Comparison of ENCODE assay signal across 21 cellular contexts in genomic region chr19:13998426-13998825, GRCh38. TPM values are rescaled to one million over a fixed set of nuclear protein-coding genes. Genes with fewer than 3 reads are reported as not detected.
A peak's percentile ranks its signal among the peaks of the same experiment; 100 is the strongest.
DNase-seq lines count a peak whose midpoint lies in the region; ATAC-seq, FAIRE-seq and TF ChIP-seq lines count a peak whose summit lies in the region.
"Had no signal": no experiment of that assay in that cellular context is flagged by ENCODE, and none has a peak within 500 bp of the region (broad histone marks: within the 10 kb centered on the region; RNA-seq: fewer than 3 reads in every experiment).

No MANE protein-coding gene starts in this region.

- no peak overlapping the region for H2BK120ac ChIP-seq in mesenchymal stem cell (ENCODE audit: low read depth, low read length)

- no peak for TF ChIP-seq CTCF in CD8-positive, alpha-beta T cell (IDR thresholded peaks at IDR 0.05)
- no peak for TF ChIP-seq CTCF in K562 (IDR thresholded peaks at IDR 0.05 in 2 of 3, conservative IDR thresholded peaks at IDR 0.05 in 1 of 3; ENCODE audit: insufficient read depth in 2 of 3, low read depth in 1 of 3, low read length in 3 of 3)

- H3K14ac ChIP-seq in mesenchymal stem cell (ENCODE audit: low read length in 2 of 2), result no peak overlapping the region

- H4K91ac ChIP-seq in mesenchymal stem cell (ENCODE audit: low read length), result no peak overlapping the region

- no TSS peak for BruUV-seq in K562 (replicated peaks; lab: Mats Ljungman, UMichigan)

- H2BK12ac ChIP-seq in mesenchymal stem cell (ENCODE audit: low read length in 2 of 2), result no peak overlapping the region

- no peaks in the 10 kb centered on the region for H3K27me3 Mint-ChIP-seq in CD8-positive, alpha-beta T cell (ENCODE audit: low read depth)
- H3K27me3 Mint-ChIP-seq in naive thymus-derived CD8-positive, alpha-beta T cell, result no peaks in the 10 kb centered on the region

- FAIRE-seq in K562 (lab: Jason Lieb, UNC), result no peak
- FAIRE-seq: A549 had no signal

- no peak overlapping the region for H3K23ac ChIP-seq in mesenchymal stem cell (ENCODE audit: low read length in 2 of 2)

- TF ChIP-seq EP300 in K562 (IDR thresholded peaks at IDR 0.05; ENCODE audit: low read length), result no peak

- peaks cover 46% of the 10 kb centered on the region for H3K79me2 ChIP-seq in K562 (ENCODE audit: control insufficient read depth, insufficient read depth, low read length)

- TF ChIP-seq POLR2A in K562 (conservative IDR thresholded peaks at IDR 0.05), result no peak

- no peak for TF ChIP-seq RAD21 in K562 (CRISPR knock-in tag; conservative IDR thresholded peaks at IDR 0.05 in 1 of 2, IDR thresholded peaks at IDR 0.05 in 1 of 2)

- peak; percentile 1 for DNase-seq in AG08395 (ENCODE audit: low spot score)
- DNase-seq in CD8-positive, alpha-beta T cell, result no peak
- DNase-seq in K562 (ENCODE audit: extremely low read depth in 1 of 4, low spot score in 3 of 4), result no peak
- DNase-seq in naive thymus-derived CD8-positive, alpha-beta T cell, result peak in 1 of 10 donors; percentile 13
- DNase-seq in mesenchymal stem cell, result no peak
- no peak for DNase-seq in dedifferentiated amniotic fluid mesenchymal stem cell (ENCODE audit: extremely low spot score)
- no peak for DNase-seq in NCI-H1417 treated with DMSO at 0.1 percent for 48 hours (lab: John Stamatoyannopoulos, UW)
- DNase-seq: Caco-2, GDM1, H7, HFFc6, NCI-H1105, NCI-H1694, NCI-H2081 treated with DMSO at 0.1 percent for 48 hours, Right ventricle myocardium superior had no signal

- H3K4me3 Mint-ChIP-seq in CD8-positive, alpha-beta T cell, result no peak overlapping the region
- H3K4me3 Mint-ChIP-seq in naive thymus-derived CD8-positive, alpha-beta T cell, result no peak overlapping the region
- H3K4me3 Mint-ChIP-seq: HFFc6 had no signal

- no peak overlapping the region for H3K9ac ChIP-seq in K562 (ENCODE audit: insufficient read depth in 1 of 2, low read depth in 2 of 2, low read length in 2 of 2)
- no peak overlapping the region for H3K9ac ChIP-seq in mesenchymal stem cell (ENCODE audit: low read length)
- H3K9ac ChIP-seq: BLaER1 had no signal

- no peaks in the 10 kb centered on the region for H3K9me3 Mint-ChIP-seq in CD8-positive, alpha-beta T cell
- no peaks in the 10 kb centered on the region for H3K9me3 Mint-ChIP-seq in naive thymus-derived CD8-positive, alpha-beta T cell

- no peaks in the 10 kb centered on the region for H3K27me3 ChIP-seq in CD8-positive, alpha-beta T cell (ENCODE audit: insufficient read depth, low read length)
- H3K27me3 ChIP-seq in K562 (ENCODE audit: control insufficient read depth in 2 of 2, insufficient read depth in 2 of 2, low read length in 2 of 2) (no peaks in the 10 kb centered on the region), mesenchymal stem cell (ENCODE audit: control insufficient read depth in 1 of 2, insufficient read depth in 1 of 2, low read length in 2 of 2) (no peaks in the 10 kb centered on the region)
- H3K27me3 ChIP-seq: BLaER1 had no signal

- peaks cover 5% of the 10 kb centered on the region for H3K36me3 ChIP-seq in CD8-positive, alpha-beta T cell (ENCODE audit: insufficient read depth, low read length)
- H3K36me3 ChIP-seq in K562 (ENCODE audit: control insufficient read depth, insufficient read depth, low read length) (peaks cover 43% of the 10 kb centered on the region; the same call in 2 of the 3 replicates), mesenchymal stem cell (ENCODE audit: control insufficient read depth in 1 of 2, insufficient read depth in 2 of 2, low read depth in 1 of 2, low read length in 2 of 2) (peaks cover 13 to 45% of the 10 kb centered on the region in 2 experiments)

- H3K4ac ChIP-seq in mesenchymal stem cell (ENCODE audit: low read depth in 1 of 2, low read length in 2 of 2), result no peak overlapping the region

- no peak overlapping the region for H3K18ac ChIP-seq in mesenchymal stem cell (ENCODE audit: low read depth in 1 of 2, low read length in 2 of 2)

- intact Hi-C loops in CD8-positive, alpha-beta T cell (cut with DNase I, micrococcal nuclease), result no loop called here
- intact Hi-C loops in K562 (cut with micrococcal nuclease), result no loop called here

- no peak for ATAC-seq in CD8-positive, alpha-beta T cell
- no peak; the same call in 1 of the 3 replicates for ATAC-seq in K562
- no peak for ATAC-seq in naive thymus-derived CD8-positive, alpha-beta T cell
- ATAC-seq in HG03565 (IDR thresholded peaks at IDR 0.05; ENCODE audit: unreplicated experiment), result no peak
- ATAC-seq: A549 had no signal

- peak overlapping the region; percentile 64 for H3K27ac Mint-ChIP-seq in CD8-positive, alpha-beta T cell
- H3K27ac Mint-ChIP-seq in naive thymus-derived CD8-positive, alpha-beta T cell, result peak overlapping the region; percentile 28 to 99 (median 84)
- H3K27ac Mint-ChIP-seq: HFFc6 had no signal

- no peak overlapping the region for H3K27ac ChIP-seq in CD8-positive, alpha-beta T cell (ENCODE audit: low read depth, low read length)
- H3K27ac ChIP-seq in K562 (ENCODE audit: extremely low read depth, low read depth, low read length), result no peak overlapping the region
- no peak overlapping the region for H3K27ac ChIP-seq in mesenchymal stem cell (ENCODE audit: low read length, poor library complexity, severe bottlenecking)
- H3K27ac ChIP-seq: A549, SK-N-MC had no signal

- CTCF ChIA-PET in CD8-positive, alpha-beta T cell (lab: Charles Lee), result interaction anchor here (1.3 to 1.5 kb wide), 2 partner anchors 11 to 123 kb away, joined by 3 to 6 read pairs; no protein-coding TSS in a partner anchor
- CTCF ChIA-PET in K562 (lab: Yijun Ruan, JAX; ENCODE audit: low intra/inter-chr PET ratio), result no interaction called here

- H3K9me1 ChIP-seq in K562 (ENCODE audit: control insufficient read depth, insufficient read depth, low read length), result no peaks in the 10 kb centered on the region

- H2AK5ac ChIP-seq in mesenchymal stem cell (ENCODE audit: low read length, severe bottlenecking), result no peak overlapping the region

- H3K9me3 ChIP-seq in CD8-positive, alpha-beta T cell (ENCODE audit: low read length), result no peaks in the 10 kb centered on the region
- H3K9me3 ChIP-seq in K562 (replicated peaks; ENCODE audit: control insufficient read depth, insufficient read depth, low read depth, low read length), result no peaks in the 10 kb centered on the region
- H3K9me3 ChIP-seq in mesenchymal stem cell (ENCODE audit: control insufficient read depth, low read length), result peaks cover 10% of the 10 kb centered on the region
- H3K9me3 ChIP-seq: Caco-2 had no signal

- peaks cover 50% of the 10 kb centered on the region for H3K79me1 ChIP-seq in mesenchymal stem cell (replicated peaks; ENCODE audit: low read length, poor library complexity, severe bottlenecking)

- H4K20me1 ChIP-seq in K562 (replicated peaks; ENCODE audit: control insufficient read depth, insufficient read depth, low read length), result no peaks in the 10 kb centered on the region
- H4K20me1 ChIP-seq: BLaER1 had no signal

- POLR2A ChIA-PET in CD8-positive, alpha-beta T cell (lab: Charles Lee), result interaction anchor here (1.1 to 1.8 kb wide), 5 partner anchors 11 to 46 kb away, joined by 3 to 6 read pairs (median 5); partner anchors contain the start of genes DCAF15 and IL27RA
- POLR2A ChIA-PET in K562 (lab: Yijun Ruan, JAX), result interaction anchor here (0.6 to 2.3 kb wide), 5 partner anchors 8 to 40 kb away, joined by 3 to 15 read pairs (median 3); partner anchors contain the start of gene RFX1
- POLR2A ChIA-PET in naive thymus-derived CD8-positive, alpha-beta T cell (lab: Charles Lee), result interaction anchor here (0.7 to 18.9 kb wide), 6 partner anchors 15 to 98 kb away, joined by 3 to 481 read pairs (median 6); partner anchors contain the start of gene IL27RA

- no peak overlapping the region for H3K4me3 ChIP-seq in CD8-positive, alpha-beta T cell (ENCODE audit: low read depth, low read length)
- H3K4me3 ChIP-seq in K562 (no peak overlapping the region), mesenchymal stem cell (ENCODE audit: insufficient read depth in 1 of 2, low read depth in 1 of 2, low read length in 2 of 2) (no peak overlapping the region)
- H3K4me3 ChIP-seq: A549, BLaER1, SK-N-MC had no signal

- in situ Hi-C loops in K562 (cut with MboI), result no loop called here

- H2AFZ ChIP-seq in K562 (ENCODE audit: low read depth, low read length) (no peak overlapping the region), mesenchymal stem cell (ENCODE audit: low read depth, low read length) (no peak overlapping the region)

- peaks cover 50% of the 10 kb centered on the region for H3K4me1 ChIP-seq in CD8-positive, alpha-beta T cell (ENCODE audit: insufficient read depth, low read length)
- H3K4me1 ChIP-seq in K562 (replicated peaks in 1 of 2; ENCODE audit: control insufficient read depth in 2 of 2, insufficient read depth in 2 of 2, low read length in 2 of 2) (peaks cover 10 to 23% of the 10 kb centered on the region in 2 experiments; a peak in 4 of 5 replicates), mesenchymal stem cell (ENCODE audit: control insufficient read depth, insufficient read depth, low read depth, low read length) (peaks cover 6% of the 10 kb centered on the region)
- H3K4me1 ChIP-seq: Caco-2 had no signal

- H3K4me2 ChIP-seq in K562 (ENCODE audit: insufficient read depth, low read length) (no peak overlapping the region), mesenchymal stem cell (ENCODE audit: low read length, poor library complexity, severe bottlenecking) (no peak overlapping the region)
- H3K4me2 ChIP-seq: A549, BLaER1 had no signal

- no peak overlapping the region for H2BK15ac ChIP-seq in mesenchymal stem cell (ENCODE audit: low read depth, poor library complexity, severe bottlenecking)

- H2BK5ac ChIP-seq in mesenchymal stem cell (ENCODE audit: low read depth, low read length, poor library complexity, severe bottlenecking), result no peak overlapping the region

- peaks cover 10% of the 10 kb centered on the region for H3K36me3 Mint-ChIP-seq in CD8-positive, alpha-beta T cell
- H3K36me3 Mint-ChIP-seq in naive thymus-derived CD8-positive, alpha-beta T cell, result peaks cover 2 to 7% (median 4%) of the 10 kb centered on the region in 3 donors

- H4K8ac ChIP-seq in mesenchymal stem cell (ENCODE audit: low read length), result no peak overlapping the region

- peaks cover 39% of the 10 kb centered on the region for H3K4me1 Mint-ChIP-seq in CD8-positive, alpha-beta T cell (ENCODE audit: low read depth)
- H3K4me1 Mint-ChIP-seq in naive thymus-derived CD8-positive, alpha-beta T cell, result peaks cover 21 to 60% (median 48%) of the 10 kb centered on the region in 4 donors

- 91% methylated on average over 1 of the region's 1 CpG for WGBS in K562 (ENCODE audit: insufficient coverage, low coverage, missing lambda C conversion rate)
- WGBS in mesenchymal stem cell, result 96% methylated on average over 1 of the region's 1 CpG

RNA-seq across cellular contexts. Expression of gene RFX1, which starts 7.7 kb away (rescaled TPM):
- 10 to 100 TPM; 11.2 to 13.0 TPM for total RNA-seq in CD8-positive, alpha-beta T cell
- 5.5 and 14.4 TPM in 2 replicates for total RNA-seq in K562 (2011; cell fraction: chromatin; rRNA removed; ENCODE audit: low replicate concordance)
- 12.2 and 13.2 TPM in 2 replicates for total RNA-seq in K562 (2011; cell fraction: nucleolus; rRNA removed)
- 7.8 and 8.1 TPM in 2 replicates for total RNA-seq in K562 (2011; cell fraction: nucleoplasm; rRNA removed)
- total RNA-seq in K562 (2014; rRNA removed) (3.1 and 4.0 TPM in 2 replicates), K562 (2014; rRNA removed; fragmentation: Illumina TruSeq; extraction: Trizol) (0.22 and 0.40 TPM in 2 replicates), K562 (2015; rRNA removed; fragmentation: Illumina TruSeq; extraction: Trizol) (1.2 and 1.4 TPM in 2 replicates), K562 (2021) (17.9 and 19.3 TPM in 2 replicates)
- polyA plus RNA-seq in K562 (2011; rRNA removed) (0.95 and 1.4 TPM in 2 replicates), K562 (2014; fragmentation: Illumina TruSeq; extraction: Trizol) (1.7 and 4.7 TPM in 2 replicates), K562 (2014; fragmentation: Nextera tagmentation; extraction: Ambion mirVana) (under 1 TPM; 0.14 to 0.25 TPM), K562 (2014; rRNA removed) (3.8 and 4.8 TPM in 2 replicates)
- 0.60 and 1.4 TPM in 2 replicates for polyA plus RNA-seq in K562 (2011; cell fraction: cytosol; rRNA removed)
- 5.3 and 11.1 TPM in 2 replicates for polyA plus RNA-seq in K562 (2011; cell fraction: nucleus; rRNA removed)
- polyA plus RNA-seq in K562 (2012), result 9.7 and 10.4 TPM in 2 replicates
- 0.35 and 0.36 TPM in 2 replicates for polyA minus RNA-seq in K562 (2011; rRNA and poly(A)+ RNA removed)
- polyA minus RNA-seq in K562 (2011; cell fraction: cytosol; rRNA and poly(A)+ RNA removed), result 5.1 and 12.7 TPM in 2 replicates
- polyA minus RNA-seq in K562 (2011; cell fraction: nucleus; rRNA and poly(A)+ RNA removed), result 4.2 and 5.9 TPM in 2 replicates
- total RNA-seq in naive thymus-derived CD8-positive, alpha-beta T cell, result 10 to 100 TPM; 17.1 to 18.8 TPM
- polyA plus RNA-seq in naive thymus-derived CD8-positive, alpha-beta T cell, result 1 to 10 TPM in 2 of 3 donors, under 1 TPM in 1; 0.84 to 1.1 (median 1.0) TPM
- 6.8 TPM for polyA plus RNA-seq in mesenchymal stem cell (2013, experiment 1 of 2)
- polyA plus RNA-seq in mesenchymal stem cell (2013, experiment 2 of 2), result 6.4 TPM

RNA-seq across cellular contexts. Expression of gene RLN3, which starts 29.5 kb away (rescaled TPM):
- not detected for total RNA-seq in CD8-positive, alpha-beta T cell
- total RNA-seq in K562 (2011; cell fraction: chromatin; rRNA removed; ENCODE audit: low replicate concordance), result not detected in 2 replicates
- 0.92 TPM in 1 of 2 replicates, not detected in the other for total RNA-seq in K562 (2011; cell fraction: nucleolus; rRNA removed)
- total RNA-seq in K562 (2011; cell fraction: nucleoplasm; rRNA removed), result not detected in 2 replicates
- 1.1 TPM in 1 of 2 replicates, not detected in the other for total RNA-seq in K562 (2014; rRNA removed)
- total RNA-seq in K562 (2014; rRNA removed; fragmentation: Illumina TruSeq; extraction: Trizol), result not detected in 2 replicates
- not detected in 2 replicates for total RNA-seq in K562 (2015; rRNA removed; fragmentation: Illumina TruSeq; extraction: Trizol)
- total RNA-seq in K562 (2021), result 0.31 TPM in 1 of 2 replicates, not detected in the other
- 0.71 TPM in 1 of 2 replicates, not detected in the other for polyA plus RNA-seq in K562 (2011; rRNA removed)
- polyA plus RNA-seq in K562 (2011; cell fraction: cytosol; rRNA removed), result 0.27 and 2.5 TPM in 2 replicates
- polyA plus RNA-seq in K562 (2011; cell fraction: nucleus; rRNA removed), result 0.57 TPM in 1 of 2 replicates, not detected in the other
- polyA plus RNA-seq in K562 (2012), result 0.26 and 0.57 TPM in 2 replicates
- not detected in 2 replicates for polyA plus RNA-seq in K562 (2014; fragmentation: Illumina TruSeq; extraction: Trizol)
- not detected for polyA plus RNA-seq in K562 (2014; fragmentation: Nextera tagmentation; extraction: Ambion mirVana)
- 0.38 and 1.2 TPM in 2 replicates for polyA plus RNA-seq in K562 (2014; rRNA removed)
- polyA minus RNA-seq in K562 (2011; rRNA and poly(A)+ RNA removed), result not detected in 2 replicates
- polyA minus RNA-seq in K562 (2011; cell fraction: cytosol; rRNA and poly(A)+ RNA removed), result not detected in 2 replicates
- polyA minus RNA-seq in K562 (2011; cell fraction: nucleus; rRNA and poly(A)+ RNA removed), result not detected in 2 replicates
- total RNA-seq in naive thymus-derived CD8-positive, alpha-beta T cell, result not detected
- under 1 TPM in 1 of 3 donors, not detected in 2; 0.50 TPM for polyA plus RNA-seq in naive thymus-derived CD8-positive, alpha-beta T cell
- polyA plus RNA-seq in mesenchymal stem cell (2013, experiment 1 of 2), result not detected
- not detected for polyA plus RNA-seq in mesenchymal stem cell (2013, experiment 2 of 2)
- total RNA-seq: Caco-2, Daoy, H7, HFFc6, NCI-H460, Right ventricle myocardium superior had no signal
- polyA plus RNA-seq: A549 had no signal

RNA-seq across cellular contexts. Expression of gene IL27RA, which starts 33.1 kb away (rescaled TPM):
- total RNA-seq in CD8-positive, alpha-beta T cell, result 10 to 100 TPM; 25.4 to 25.7 TPM
- 10.9 and 28.8 TPM in 2 replicates for total RNA-seq in K562 (2011; cell fraction: chromatin; rRNA removed; ENCODE audit: low replicate concordance)
- total RNA-seq in K562 (2011; cell fraction: nucleolus; rRNA removed), result 34.2 and 45.7 TPM in 2 replicates
- 19.0 and 24.8 TPM in 2 replicates for total RNA-seq in K562 (2011; cell fraction: nucleoplasm; rRNA removed)
- total RNA-seq in K562 (2014; rRNA removed) (11.6 and 12.6 TPM in 2 replicates), K562 (2014; rRNA removed; fragmentation: Illumina TruSeq; extraction: Trizol) (6.3 and 7.0 TPM in 2 replicates), K562 (2015; rRNA removed; fragmentation: Illumina TruSeq; extraction: Trizol) (8.6 and 8.8 TPM in 2 replicates), K562 (2021) (15.2 and 15.9 TPM in 2 replicates)
- polyA plus RNA-seq in K562 (2011; rRNA removed) (14.1 and 15.9 TPM in 2 replicates), K562 (2014; fragmentation: Illumina TruSeq; extraction: Trizol) (12.5 and 13.3 TPM in 2 replicates), K562 (2014; fragmentation: Nextera tagmentation; extraction: Ambion mirVana) (1 to 10 TPM; 1.9 to 2.1 TPM), K562 (2014; rRNA removed) (10.6 and 12.0 TPM in 2 replicates)
- 9.7 and 22.4 TPM in 2 replicates for polyA plus RNA-seq in K562 (2011; cell fraction: cytosol; rRNA removed)
- polyA plus RNA-seq in K562 (2011; cell fraction: nucleus; rRNA removed), result 7.8 and 13.8 TPM in 2 replicates
- 12.8 and 16.0 TPM in 2 replicates for polyA plus RNA-seq in K562 (2012)
- 4.5 and 7.4 TPM in 2 replicates for polyA minus RNA-seq in K562 (2011; rRNA and poly(A)+ RNA removed)
- 5.3 and 8.4 TPM in 2 replicates for polyA minus RNA-seq in K562 (2011; cell fraction: cytosol; rRNA and poly(A)+ RNA removed)
- polyA minus RNA-seq in K562 (2011; cell fraction: nucleus; rRNA and poly(A)+ RNA removed), result 2.8 and 3.9 TPM in 2 replicates
- total RNA-seq in naive thymus-derived CD8-positive, alpha-beta T cell, result 10 to 100 TPM; 54.2 to 54.7 TPM
- polyA plus RNA-seq in naive thymus-derived CD8-positive, alpha-beta T cell, result 10 to 100 TPM; 54.5 to 91.2 (median 83.9) TPM
- 7.5 TPM for polyA plus RNA-seq in mesenchymal stem cell (2013, experiment 1 of 2)
- polyA plus RNA-seq in mesenchymal stem cell (2013, experiment 2 of 2), result 7.9 TPM

RNA-seq across cellular contexts. Expression of gene DCAF15, which starts 46.1 kb away (rescaled TPM):
- total RNA-seq in CD8-positive, alpha-beta T cell, result 100 to 1,000 TPM in 1 of 2 experiments, 10 to 100 TPM in 1; 86.5 to 101 TPM
- 49.6 and 162 TPM in 2 replicates for total RNA-seq in K562 (2011; cell fraction: chromatin; rRNA removed; ENCODE audit: low replicate concordance)
- total RNA-seq in K562 (2011; cell fraction: nucleolus; rRNA removed), result 148 and 149 TPM in 2 replicates
- 55.0 and 76.5 TPM in 2 replicates for total RNA-seq in K562 (2011; cell fraction: nucleoplasm; rRNA removed)
- total RNA-seq in K562 (2014; rRNA removed) (37.0 and 39.4 TPM in 2 replicates), K562 (2014; rRNA removed; fragmentation: Illumina TruSeq; extraction: Trizol) (10.4 and 13.6 TPM in 2 replicates), K562 (2015; rRNA removed; fragmentation: Illumina TruSeq; extraction: Trizol) (22.5 and 24.0 TPM in 2 replicates), K562 (2021) (63.2 and 68.5 TPM in 2 replicates)
- polyA plus RNA-seq in K562 (2011; rRNA removed) (27.7 and 46.8 TPM in 2 replicates), K562 (2014; fragmentation: Illumina TruSeq; extraction: Trizol) (31.0 and 55.5 TPM in 2 replicates), K562 (2014; fragmentation: Nextera tagmentation; extraction: Ambion mirVana) (under 1 TPM; 0.17 to 0.56 TPM), K562 (2014; rRNA removed) (52.5 and 56.2 TPM in 2 replicates)
- 28.8 and 44.6 TPM in 2 replicates for polyA plus RNA-seq in K562 (2011; cell fraction: cytosol; rRNA removed)
- 228 and 347 TPM in 2 replicates for polyA plus RNA-seq in K562 (2011; cell fraction: nucleus; rRNA removed)
- polyA plus RNA-seq in K562 (2012), result 50.0 and 68.0 TPM in 2 replicates
- polyA minus RNA-seq in K562 (2011; rRNA and poly(A)+ RNA removed), result 14.2 and 17.7 TPM in 2 replicates
- 19.0 and 22.3 TPM in 2 replicates for polyA minus RNA-seq in K562 (2011; cell fraction: cytosol; rRNA and poly(A)+ RNA removed)
- polyA minus RNA-seq in K562 (2011; cell fraction: nucleus; rRNA and poly(A)+ RNA removed), result 42.0 and 54.3 TPM in 2 replicates
- total RNA-seq in naive thymus-derived CD8-positive, alpha-beta T cell, result 10 to 100 TPM; 93.5 to 93.6 TPM
- 1 to 10 TPM; 2.9 to 6.0 (median 3.4) TPM for polyA plus RNA-seq in naive thymus-derived CD8-positive, alpha-beta T cell
- polyA plus RNA-seq in mesenchymal stem cell (2013, experiment 1 of 2), result 14.8 TPM
- polyA plus RNA-seq in mesenchymal stem cell (2013, experiment 2 of 2), result 14.2 TPM
